In the genomic region with DNA sequence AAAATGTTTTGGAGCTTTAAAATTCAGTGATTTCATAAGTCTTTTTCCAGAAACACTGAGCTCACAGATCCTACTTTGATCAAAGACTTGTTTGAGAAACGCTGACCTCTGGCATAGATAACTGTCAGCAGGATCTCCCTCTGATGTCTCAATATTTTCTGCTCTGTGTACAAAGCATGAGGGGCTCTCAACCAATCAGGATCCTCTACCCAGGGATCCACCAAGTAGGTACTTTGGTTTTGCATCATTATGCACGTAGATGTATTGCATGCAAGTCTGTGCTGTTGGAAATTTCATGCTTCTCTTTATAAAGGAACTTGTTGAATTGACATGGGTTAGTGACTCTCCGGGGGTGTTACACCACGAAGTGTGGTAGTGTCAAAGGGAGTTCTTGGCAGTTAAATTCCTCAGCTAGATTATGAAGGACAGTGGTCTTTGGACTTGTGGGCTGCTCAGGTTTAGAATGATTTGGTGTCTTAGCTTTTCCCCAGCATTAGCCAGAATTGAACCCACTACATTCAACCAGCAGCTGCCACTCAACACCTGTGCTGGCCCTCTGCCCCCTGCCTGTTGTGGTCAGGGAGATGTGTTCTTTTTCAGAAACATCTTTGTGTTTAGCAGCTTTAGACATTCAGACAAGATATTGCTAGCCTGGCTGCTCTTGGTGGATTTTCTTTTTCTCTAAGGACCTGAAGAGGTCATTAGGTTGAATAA, we compare ENCODE assay signal across 12 cellular contexts. TPM values are rescaled to one million over a fixed set of nuclear protein-coding genes. Genes with fewer than 3 reads are reported as not detected.
DNase-seq lines count a peak whose midpoint lies in the region; TF ChIP-seq lines count a peak whose summit lies in the region.
"Had no signal": no experiment of that assay in that cellular context is flagged by ENCODE, and none has a peak within 500 bp of the region (broad histone marks: within the 10 kb centered on the region; RNA-seq: fewer than 3 reads in every experiment).

No MANE protein-coding gene starts in this region.

- no peaks in the 10 kb centered on the region for H3K9me2 ChIP-seq in PC-9 (ENCODE audit: insufficient read depth)

- WGBS in sigmoid colon, 2 donors, result 67 to 72% methylated on average over 4 of the region's 4 CpGs
- WGBS in lower leg skin, 2 donors, result 58 to 62% methylated on average over 4 of the region's 4 CpGs

- H2AFZ ChIP-seq in PC-9, result no peak overlapping the region

- POLR2A ChIA-PET in RWPE1 (lab: Yijun Ruan, JAX; ENCODE audit: low non-redundant PET), result no interaction called here
- POLR2A ChIA-PET in PC-9 (lab: Charles Lee; ENCODE audit: unreplicated experiment), result no interaction called here

- no peaks in the 10 kb centered on the region for H3K9me3 ChIP-seq in SK-N-MC (ENCODE audit: low read depth, low read length)
- no peaks in the 10 kb centered on the region for H3K9me3 ChIP-seq in sigmoid colon
- H3K9me3 ChIP-seq in PC-9 (ENCODE audit: insufficient read depth, low read depth), result no peaks in the 10 kb centered on the region

- peaks cover 8% of the 10 kb centered on the region; the same call in 1 of the 2 replicates for H3F3A ChIP-seq in PC-9 (ENCODE audit: insufficient read depth, low read depth)

- intact Hi-C loops in sigmoid colon (cut with DNase I) (loop anchor here (2.0 kb wide), 2 partner anchors 41 to 57 kb away; a partner anchor contains a TSS), PC-9 (cut with micrococcal nuclease; ENCODE audit: unreplicated experiment) (no loop called here), lower leg skin (cut with DNase I; ENCODE audit: low total_unique reads) (no loop called here)

- H3K27me3 ChIP-seq in sigmoid colon, result no peaks in the 10 kb centered on the region
- 0 out of 2 replicates have a peak, but pooled peaks cover 3% of the 10 kb centered on the region for H3K27me3 ChIP-seq in PC-9 (ENCODE audit: insufficient read depth, low read depth)

- H3K4me2 ChIP-seq in PC-9, result no peak overlapping the region

- TF ChIP-seq POLR2A in sigmoid colon (IDR thresholded peaks at IDR 0.05) (no peak), lower leg skin (IDR thresholded peaks at IDR 0.05) (no peak)

- no peaks in the 10 kb centered on the region for H3K79me2 ChIP-seq in PC-9 (ENCODE audit: low read depth)

- DNase-seq in G401 (ENCODE audit: low spot score) (peak; percentile 41), SK-N-MC (ENCODE audit: low read depth, low spot score) (no peak), fibroblast of the conjunctiva (ENCODE audit: low read depth) (peak; percentile 51), sigmoid colon (no peak), RWPE1 (ENCODE audit: low spot score) (no peak), PC-9 (no peak), EL (no peak), lower leg skin (ENCODE audit: low spot score in 2 of 2) (no peak)
- DNase-seq: HFFc6, NCI-H187 had no signal

- CTCF ChIA-PET in RWPE1 (lab: Yijun Ruan, JAX) (interaction anchor here (0.5 to 1.1 kb wide), 2 partner anchors 36 to 47 kb away, joined by 3 to 5 read pairs; no protein-coding TSS in a partner anchor), PC-9 (lab: Charles Lee) (interaction anchor here (2.2 kb wide), 1 partner anchor 47 kb away, joined by 14 read pairs; no protein-coding TSS in a partner anchor)

- peaks cover 0 to 53% (median 49%) of the 10 kb centered on the region in 4 donors for H3K4me1 ChIP-seq in sigmoid colon
- 0 out of 2 replicates have a peak, but pooled peaks cover 8% of the 10 kb centered on the region for H3K4me1 ChIP-seq in PC-9 (replicated peaks; ENCODE audit: insufficient read depth)

- no peaks in the 10 kb centered on the region for H4K20me1 ChIP-seq in PC-9 (ENCODE audit: insufficient read depth)

- H3K4me3 ChIP-seq in SK-N-MC (peak overlapping the region; percentile 83; the same call in 1 of the 2 replicates), sigmoid colon (no peak overlapping the region), PC-9 (no peak overlapping the region), lower leg skin (ENCODE audit: low read depth, poor library complexity, severe bottlenecking) (no peak overlapping the region)

- TF ChIP-seq CTCF in sigmoid colon (IDR thresholded peaks at IDR 0.05), result no peak
- no peak for TF ChIP-seq CTCF in RWPE1 (conservative IDR thresholded peaks at IDR 0.05; ENCODE audit: low read depth)
- no peak for TF ChIP-seq CTCF in PC-9 (conservative IDR thresholded peaks at IDR 0.05)
- no peak for TF ChIP-seq CTCF in lower leg skin (IDR thresholded peaks at IDR 0.05)

- TF ChIP-seq EP300 in sigmoid colon (IDR thresholded peaks at IDR 0.05), result no peak

- H3K36me3 ChIP-seq in SK-N-MC (ENCODE audit: insufficient read depth, low read length) (no peaks in the 10 kb centered on the region), sigmoid colon (no peaks in the 10 kb centered on the region), PC-9 (ENCODE audit: low read depth) (no peaks in the 10 kb centered on the region)

- H3K27ac ChIP-seq in SK-N-MC (no peak overlapping the region), sigmoid colon (peak overlapping the region; percentile 72 to 89 (median 85)), RWPE1 (no peak overlapping the region), PC-9 (no peak overlapping the region)

- no peak overlapping the region for H3K9ac ChIP-seq in SK-N-MC (ENCODE audit: insufficient read length)

- in situ Hi-C loops in G401 (cut with HindIII; ENCODE audit: low sequenced_read_pairs), result no loop called here

- BruUV-seq in PC-9 (replicated peaks; lab: Mats Ljungman, UMichigan), result no TSS peak

RNA-seq across cellular contexts. Expression of a gene that starts 1.7 kb away (rescaled TPM):
- 64.4 and 67.8 TPM in 2 replicates for total RNA-seq in G401 (2014; rRNA removed; shearing (Covaris generic))
- total RNA-seq in sigmoid colon (100 to 1,000 TPM in 2 of 4 donors, 10 to 100 TPM in 2; 92.7 to 105 (median 99.2) TPM), PC-9 (2021) (4.4 and 4.9 TPM in 2 replicates), lower leg skin (10 to 100 TPM; 13.6 to 21.5 (median 20.3) TPM)
- 10 to 100 TPM in 1 of 3 donors, 1 to 10 TPM in 2; 2.3 to 12.0 (median 9.2) TPM for polyA plus RNA-seq in sigmoid colon

RNA-seq across cellular contexts. Expression of a gene that starts 16.8 kb away (rescaled TPM):
- 11.8 and 26.1 TPM in 2 replicates for total RNA-seq in G401 (2014; rRNA removed; shearing (Covaris generic))
- total RNA-seq in sigmoid colon (1 to 10 TPM in 1 of 4 donors, not detected in 3; 3.9 TPM), PC-9 (2021) (2.9 and 6.4 TPM in 2 replicates), lower leg skin (10 to 100 TPM in 3 of 4 donors, 1 to 10 TPM in 1; 6.2 to 16.1 (median 12.4) TPM)
- 10 to 100 TPM in 2 of 3 donors, 1 to 10 TPM in 1; 6.3 to 17.8 (median 16.8) TPM for polyA plus RNA-seq in sigmoid colon
- total RNA-seq: activated CD8-positive, alpha-beta memory T cell treated with anti-CD3 and anti-CD28 coated beads for 36 hours had no signal

RNA-seq across cellular contexts. Expression of a gene that starts 23.0 kb away (rescaled TPM):
- 11.7 and 30.6 TPM in 2 replicates for total RNA-seq in G401 (2014; rRNA removed; shearing (Covaris generic))
- total RNA-seq in sigmoid colon (1 to 10 TPM in 2 of 4 donors, under 1 TPM in 1, not detected in 1; 0.83 to 3.0 (median 1.4) TPM), PC-9 (2021) (0.28 and 0.80 TPM in 2 replicates), lower leg skin (1 to 10 TPM in 3 of 4 donors, not detected in 1; 1.2 to 6.7 (median 1.5) TPM)
- polyA plus RNA-seq in sigmoid colon, result 10 to 100 TPM in 1 of 3 donors, 1 to 10 TPM in 1, under 1 TPM in 1; 0.69 to 11.4 (median 3.6) TPM
- total RNA-seq: activated CD8-positive, alpha-beta memory T cell treated with anti-CD3 and anti-CD28 coated beads for 36 hours; glomerular endothelial cell had no signal

RNA-seq across cellular contexts. Expression of a gene that starts 23.9 kb away (rescaled TPM):
- total RNA-seq in G401 (2014; rRNA removed; shearing (Covaris generic)), result 153 and 175 TPM in 2 replicates
- total RNA-seq in sigmoid colon (100 to 1,000 TPM; 151 to 299 (median 225) TPM), PC-9 (2021) (not detected in 2 replicates), lower leg skin (100 to 1,000 TPM; 130 to 209 (median 200) TPM)
- polyA plus RNA-seq in sigmoid colon, result 10 to 100 TPM; 25.0 to 99.7 (median 63.0) TPM
- total RNA-seq: activated CD8-positive, alpha-beta memory T cell treated with anti-CD3 and anti-CD28 coated beads for 36 hours had no signal

RNA-seq across cellular contexts. Expression of a gene that starts 56.1 kb away (rescaled TPM):
- 41.0 and 66.8 TPM in 2 replicates for total RNA-seq in G401 (2014; rRNA removed; shearing (Covaris generic))
- total RNA-seq in sigmoid colon, result 10 to 100 TPM in 3 of 4 donors, 1 to 10 TPM in 1; 9.1 to 44.3 (median 13.4) TPM
- polyA plus RNA-seq in sigmoid colon, result 10 to 100 TPM; 18.9 to 35.4 (median 23.4) TPM
- total RNA-seq in PC-9 (2021), result 27.4 and 46.8 TPM in 2 replicates
- total RNA-seq in lower leg skin, result 10 to 100 TPM; 26.2 to 45.2 (median 29.1) TPM

Comparison
In these comparisons a context has a peak if more than half of its experiments do, and no peak if none do; other contexts are left out.
1. DNase-seq: peak in G401 (single experiment) and fibroblast of the conjunctiva (single experiment); none in SK-N-MC (single experiment), sigmoid colon (single experiment), RWPE1 (single experiment), PC-9 (0 of 2), EL (single experiment) and lower leg skin (0 of 2).
2. H3K27ac ChIP-seq: peak in sigmoid colon (4 of 4); none in SK-N-MC (single experiment), RWPE1 (single experiment) and PC-9 (single experiment).